Comparison of ENCODE assay signal across 1 cellular context in the genomic region with DNA sequence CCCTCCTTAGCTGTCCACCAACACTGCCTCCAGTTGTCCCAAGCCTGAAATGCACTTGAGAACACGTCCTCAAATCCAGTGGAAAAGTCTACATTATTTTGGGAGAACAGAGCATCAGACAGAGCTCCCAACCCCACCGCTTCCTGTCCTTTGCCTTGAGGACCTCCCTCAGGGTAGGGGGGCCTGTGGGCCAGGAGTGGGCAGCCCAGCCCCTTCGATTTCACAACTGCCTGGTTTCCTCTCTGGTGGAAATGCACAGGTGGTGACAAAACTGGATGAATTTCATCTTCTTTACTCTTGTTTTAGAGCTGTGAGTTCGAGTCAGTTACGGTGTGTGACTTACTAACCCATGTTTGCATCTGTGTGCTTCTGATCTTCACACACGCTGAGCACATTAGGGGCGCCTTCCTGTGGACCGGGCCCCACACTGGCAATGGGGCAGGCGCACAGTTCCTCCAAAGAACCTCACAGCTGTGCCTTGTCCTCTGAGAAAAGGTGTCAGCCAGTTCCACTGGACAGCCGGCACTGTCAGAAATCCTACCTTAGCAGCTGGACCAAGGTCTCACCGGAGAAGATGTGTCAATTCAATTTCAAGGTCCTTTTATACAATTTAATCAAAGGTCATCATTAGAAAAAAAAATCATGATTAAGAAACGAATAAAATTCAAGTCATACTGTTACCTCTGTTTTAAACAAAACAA.
TF ChIP-seq lines count a peak whose summit lies in the region.

No MANE protein-coding gene starts in this region.

TF ChIP-seq in H1, 55 proteins besides CTCF, POLR2A, EP300 and RAD21 (continued from another document):
- TF ChIP-seq, protein P1, sequence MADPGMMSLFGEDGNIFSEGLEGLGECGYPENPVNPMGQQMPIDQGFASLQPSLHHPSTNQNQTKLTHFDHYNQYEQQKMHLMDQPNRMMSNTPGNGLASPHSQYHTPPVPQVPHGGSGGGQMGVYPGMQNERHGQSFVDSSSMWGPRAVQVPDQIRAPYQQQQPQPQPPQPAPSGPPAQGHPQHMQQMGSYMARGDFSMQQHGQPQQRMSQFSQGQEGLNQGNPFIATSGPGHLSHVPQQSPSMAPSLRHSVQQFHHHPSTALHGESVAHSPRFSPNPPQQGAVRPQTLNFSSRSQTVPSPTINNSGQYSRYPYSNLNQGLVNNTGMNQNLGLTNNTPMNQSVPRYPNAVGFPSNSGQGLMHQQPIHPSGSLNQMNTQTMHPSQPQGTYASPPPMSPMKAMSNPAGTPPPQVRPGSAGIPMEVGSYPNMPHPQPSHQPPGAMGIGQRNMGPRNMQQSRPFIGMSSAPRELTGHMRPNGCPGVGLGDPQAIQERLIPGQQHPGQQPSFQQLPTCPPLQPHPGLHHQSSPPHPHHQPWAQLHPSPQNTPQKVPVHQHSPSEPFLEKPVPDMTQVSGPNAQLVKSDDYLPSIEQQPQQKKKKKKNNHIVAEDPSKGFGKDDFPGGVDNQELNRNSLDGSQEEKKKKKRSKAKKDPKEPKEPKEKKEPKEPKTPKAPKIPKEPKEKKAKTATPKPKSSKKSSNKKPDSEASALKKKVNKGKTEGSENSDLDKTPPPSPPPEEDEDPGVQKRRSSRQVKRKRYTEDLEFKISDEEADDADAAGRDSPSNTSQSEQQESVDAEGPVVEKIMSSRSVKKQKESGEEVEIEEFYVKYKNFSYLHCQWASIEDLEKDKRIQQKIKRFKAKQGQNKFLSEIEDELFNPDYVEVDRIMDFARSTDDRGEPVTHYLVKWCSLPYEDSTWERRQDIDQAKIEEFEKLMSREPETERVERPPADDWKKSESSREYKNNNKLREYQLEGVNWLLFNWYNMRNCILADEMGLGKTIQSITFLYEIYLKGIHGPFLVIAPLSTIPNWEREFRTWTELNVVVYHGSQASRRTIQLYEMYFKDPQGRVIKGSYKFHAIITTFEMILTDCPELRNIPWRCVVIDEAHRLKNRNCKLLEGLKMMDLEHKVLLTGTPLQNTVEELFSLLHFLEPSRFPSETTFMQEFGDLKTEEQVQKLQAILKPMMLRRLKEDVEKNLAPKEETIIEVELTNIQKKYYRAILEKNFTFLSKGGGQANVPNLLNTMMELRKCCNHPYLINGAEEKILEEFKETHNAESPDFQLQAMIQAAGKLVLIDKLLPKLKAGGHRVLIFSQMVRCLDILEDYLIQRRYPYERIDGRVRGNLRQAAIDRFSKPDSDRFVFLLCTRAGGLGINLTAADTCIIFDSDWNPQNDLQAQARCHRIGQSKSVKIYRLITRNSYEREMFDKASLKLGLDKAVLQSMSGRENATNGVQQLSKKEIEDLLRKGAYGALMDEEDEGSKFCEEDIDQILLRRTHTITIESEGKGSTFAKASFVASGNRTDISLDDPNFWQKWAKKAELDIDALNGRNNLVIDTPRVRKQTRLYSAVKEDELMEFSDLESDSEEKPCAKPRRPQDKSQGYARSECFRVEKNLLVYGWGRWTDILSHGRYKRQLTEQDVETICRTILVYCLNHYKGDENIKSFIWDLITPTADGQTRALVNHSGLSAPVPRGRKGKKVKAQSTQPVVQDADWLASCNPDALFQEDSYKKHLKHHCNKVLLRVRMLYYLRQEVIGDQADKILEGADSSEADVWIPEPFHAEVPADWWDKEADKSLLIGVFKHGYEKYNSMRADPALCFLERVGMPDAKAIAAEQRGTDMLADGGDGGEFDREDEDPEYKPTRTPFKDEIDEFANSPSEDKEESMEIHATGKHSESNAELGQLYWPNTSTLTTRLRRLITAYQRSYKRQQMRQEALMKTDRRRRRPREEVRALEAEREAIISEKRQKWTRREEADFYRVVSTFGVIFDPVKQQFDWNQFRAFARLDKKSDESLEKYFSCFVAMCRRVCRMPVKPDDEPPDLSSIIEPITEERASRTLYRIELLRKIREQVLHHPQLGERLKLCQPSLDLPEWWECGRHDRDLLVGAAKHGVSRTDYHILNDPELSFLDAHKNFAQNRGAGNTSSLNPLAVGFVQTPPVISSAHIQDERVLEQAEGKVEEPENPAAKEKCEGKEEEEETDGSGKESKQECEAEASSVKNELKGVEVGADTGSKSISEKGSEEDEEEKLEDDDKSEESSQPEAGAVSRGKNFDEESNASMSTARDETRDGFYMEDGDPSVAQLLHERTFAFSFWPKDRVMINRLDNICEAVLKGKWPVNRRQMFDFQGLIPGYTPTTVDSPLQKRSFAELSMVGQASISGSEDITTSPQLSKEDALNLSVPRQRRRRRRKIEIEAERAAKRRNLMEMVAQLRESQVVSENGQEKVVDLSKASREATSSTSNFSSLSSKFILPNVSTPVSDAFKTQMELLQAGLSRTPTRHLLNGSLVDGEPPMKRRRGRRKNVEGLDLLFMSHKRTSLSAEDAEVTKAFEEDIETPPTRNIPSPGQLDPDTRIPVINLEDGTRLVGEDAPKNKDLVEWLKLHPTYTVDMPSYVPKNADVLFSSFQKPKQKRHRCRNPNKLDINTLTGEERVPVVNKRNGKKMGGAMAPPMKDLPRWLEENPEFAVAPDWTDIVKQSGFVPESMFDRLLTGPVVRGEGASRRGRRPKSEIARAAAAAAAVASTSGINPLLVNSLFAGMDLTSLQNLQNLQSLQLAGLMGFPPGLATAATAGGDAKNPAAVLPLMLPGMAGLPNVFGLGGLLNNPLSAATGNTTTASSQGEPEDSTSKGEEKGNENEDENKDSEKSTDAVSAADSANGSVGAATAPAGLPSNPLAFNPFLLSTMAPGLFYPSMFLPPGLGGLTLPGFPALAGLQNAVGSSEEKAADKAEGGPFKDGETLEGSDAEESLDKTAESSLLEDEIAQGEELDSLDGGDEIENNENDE (IDR thresholded peaks at IDR 0.05; ENCODE audit: insufficient replicate concordance, low read length) = no peak
- no peak for TF ChIP-seq RBBP5 (IDR thresholded peaks at IDR 0.05; ENCODE audit: borderline replicate concordance, low read depth, low read length)
